Comparison of ENCODE assay signal across 1 cellular context in the genomic region with DNA sequence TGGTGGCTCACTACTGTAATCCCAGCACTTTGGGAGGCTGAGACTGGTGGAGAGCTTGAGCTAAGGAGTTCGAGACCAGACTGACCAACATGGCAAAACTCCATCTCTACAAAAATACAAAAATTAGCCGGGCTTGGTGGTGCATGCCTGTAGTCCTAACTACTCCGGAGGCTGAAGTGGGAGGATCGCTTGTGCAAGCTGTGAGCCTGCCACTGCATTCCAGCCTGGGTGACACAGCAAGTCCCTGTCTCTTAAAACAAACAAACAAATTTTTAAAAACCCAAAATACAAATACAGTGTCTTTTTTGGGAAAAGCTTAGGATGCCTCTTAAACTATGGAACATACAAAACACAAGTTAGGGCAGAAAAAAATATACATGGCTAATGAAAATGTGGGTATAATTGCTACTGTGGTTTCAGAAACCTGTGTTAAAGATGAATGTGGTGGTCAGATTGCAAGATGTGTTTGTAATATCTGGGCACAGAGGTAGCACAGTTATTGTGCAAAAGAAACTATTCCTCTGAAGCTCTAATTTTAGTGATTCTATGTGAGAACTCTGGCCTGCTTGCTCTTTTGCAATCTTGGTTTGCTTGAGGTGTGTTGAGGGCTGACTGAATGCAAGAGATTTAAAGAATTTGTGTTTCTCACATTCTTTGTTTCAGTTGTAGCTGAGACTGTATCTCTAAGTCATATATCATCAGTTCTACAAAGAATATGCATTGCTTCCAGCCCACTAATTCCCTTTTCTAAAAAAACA.
TF ChIP-seq lines count a peak whose summit lies in the region.

No MANE protein-coding gene starts in this region.

TF ChIP-seq in IMR-90, 13 proteins besides CTCF, POLR2A, EP300 and RAD21:
- TF ChIP-seq MXI1 (IDR thresholded peaks at IDR 0.05; ENCODE audit: borderline replicate concordance, low read depth, low read length) (no peak), CEBPB (IDR thresholded peaks at IDR 0.05; ENCODE audit: low read depth, low read length) (peak; percentile 64)
